Comparison of ENCODE assay signal across 15 cellular contexts in the genomic region with DNA sequence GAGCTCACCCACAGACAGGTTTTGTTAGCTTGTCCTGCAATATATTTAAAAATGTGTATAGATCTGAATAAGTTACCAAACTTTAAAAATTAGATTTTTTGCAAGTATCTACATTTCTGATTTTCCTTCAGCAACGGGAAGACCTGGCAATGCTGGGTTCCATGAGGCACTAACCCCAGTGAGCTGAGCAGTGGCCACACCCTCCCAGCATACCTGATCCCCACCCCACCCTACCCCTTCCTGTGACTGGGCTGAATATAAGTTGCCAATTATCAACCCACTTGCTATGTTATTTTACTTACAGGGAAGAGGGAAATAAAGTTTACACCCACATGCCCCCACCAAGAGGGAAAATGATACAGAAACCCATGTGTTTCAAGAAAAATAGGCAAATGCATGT.
A peak's percentile ranks its signal among the peaks of the same experiment; 100 is the strongest.
DNase-seq lines count a peak whose midpoint lies in the region; ATAC-seq and TF ChIP-seq lines count a peak whose summit lies in the region.
"Had no signal": no experiment of that assay in that cellular context is flagged by ENCODE, and none has a peak within 500 bp of the region (broad histone marks: within the 10 kb centered on the region; RNA-seq: fewer than 3 reads in every experiment).

No MANE protein-coding gene starts in this region.

- TF ChIP-seq CTCF in hepatocyte (IDR thresholded peaks at IDR 0.05; ENCODE audit: poor library complexity) (no peak), psoas muscle (IDR thresholded peaks at IDR 0.05) (no peak), spleen (IDR thresholded peaks at IDR 0.05 in 8 of 11, conservative IDR thresholded peaks at IDR 0.05 in 3 of 11) (no peak), breast epithelium (IDR thresholded peaks at IDR 0.05) (no peak)

- H3K4me1 Mint-ChIP-seq in activated naive CD4-positive, alpha-beta T cell treated with anti-CD3 and anti-CD28 coated beads, Interleukin-2, amount 10 ng/mL, durations not matched to agents 7 days and 5 days = no peaks in the 10 kb centered on the region

- no peaks in the 10 kb centered on the region for H3K9me2 ChIP-seq in hepatocyte (replicated peaks; ENCODE audit: insufficient read depth)

- H3K27me3 Mint-ChIP-seq in activated naive CD4-positive, alpha-beta T cell treated with anti-CD3 and anti-CD28 coated beads, Interleukin-2, amount 10 ng/mL, durations not matched to agents 7 days and 5 days = peaks cover 22% of the 10 kb centered on the region

- H3K4me1 ChIP-seq in hepatocyte (ENCODE audit: insufficient read depth) = peaks cover 17% of the 10 kb centered on the region
- peaks cover 46% of the 10 kb centered on the region for H3K4me1 ChIP-seq in psoas muscle
- peaks cover 0 to 47% (median 7%) of the 10 kb centered on the region in 6 donors for H3K4me1 ChIP-seq in spleen
- H3K4me1 ChIP-seq in breast epithelium = peaks cover 4 to 5% of the 10 kb centered on the region in 2 donors

- H3K27me3 ChIP-seq in hepatocyte (no peaks in the 10 kb centered on the region), psoas muscle (ENCODE audit: insufficient read depth in 3 of 3, low read length in 2 of 3) (no peaks in the 10 kb centered on the region), spleen (replicated peaks in 1 of 7) (peaks cover 0 to 13% (median 0%) of the 10 kb centered on the region in 7 donors), breast epithelium (no peaks in the 10 kb centered on the region)
- H3K27me3 ChIP-seq: BLaER1 treated with 17β-estradiol and CSF1 and Interleukin-3, amounts not matched to agents 10 nM and 100 nM had no signal

- no peak overlapping the region for H3K27ac Mint-ChIP-seq in activated naive CD4-positive, alpha-beta T cell treated with anti-CD3 and anti-CD28 coated beads, Interleukin-2, amount 10 ng/mL, durations not matched to agents 7 days and 5 days
- H3K27ac Mint-ChIP-seq: CD4-positive, CD25-positive, alpha-beta regulatory T cell; HFFc6 had no signal

- intact Hi-C loops in psoas muscle (cut with DNase I) = loop anchor here in 1 of 2 donors (5.0 kb wide), 1 partner anchor 70 kb away; the partner anchor contains the start of gene RALGAPA2
- intact Hi-C loops in spleen (cut with DNase I; ENCODE audit: low total_unique reads) = no loop called here
- intact Hi-C loops in breast epithelium (cut with DNase I; ENCODE audit: low total_unique reads) = loop anchor here (1.0 kb wide), 1 partner anchor 39 kb away; no protein-coding TSS in a partner anchor

- H3K9me3 ChIP-seq in hepatocyte (ENCODE audit: low read depth) (no peaks in the 10 kb centered on the region), psoas muscle (peaks cover 7% of the 10 kb centered on the region), spleen (peaks cover 0 to 11% (median 7%) of the 10 kb centered on the region in 8 donors), breast epithelium (no peaks in the 10 kb centered on the region)

- H3K79me2 ChIP-seq in hepatocyte = no peaks in the 10 kb centered on the region

- no peaks in the 10 kb centered on the region for H4K20me1 ChIP-seq in hepatocyte (ENCODE audit: insufficient read depth, poor library complexity, severe bottlenecking)
- H4K20me1 ChIP-seq: BLaER1 treated with 17β-estradiol and CSF1 and Interleukin-3, amounts not matched to agents 10 nM and 100 nM had no signal

- no peak overlapping the region for H2AFZ ChIP-seq in hepatocyte

- CTCF ChIA-PET in activated naive CD4-positive, alpha-beta T cell treated with anti-CD3 and anti-CD28 coated beads, Interleukin-2, amount 10 ng/mL, durations not matched to agents 7 days and 5 days (lab: Charles Lee) = no interaction called here

- H3K4me3 Mint-ChIP-seq in activated naive CD4-positive, alpha-beta T cell treated with anti-CD3 and anti-CD28 coated beads, Interleukin-2, amount 10 ng/mL, durations not matched to agents 7 days and 5 days = no peak overlapping the region
- H3K4me3 Mint-ChIP-seq: CD4-positive, CD25-positive, alpha-beta regulatory T cell; HFFc6 had no signal

- no peak for TF ChIP-seq POLR2A in spleen (IDR thresholded peaks at IDR 0.05)
- no peak for TF ChIP-seq POLR2A in breast epithelium (IDR thresholded peaks at IDR 0.05)

- peak overlapping the region; percentile 6 for H3K4me2 ChIP-seq in hepatocyte

- peaks cover 2% of the 10 kb centered on the region for H3K9me3 Mint-ChIP-seq in activated naive CD4-positive, alpha-beta T cell treated with anti-CD3 and anti-CD28 coated beads, Interleukin-2, amount 10 ng/mL, durations not matched to agents 7 days and 5 days

- no peak overlapping the region for H3K4me3 ChIP-seq in hepatocyte
- H3K4me3 ChIP-seq in psoas muscle = no peak overlapping the region
- H3K4me3 ChIP-seq in spleen = no peak overlapping the region
- no peak overlapping the region for H3K4me3 ChIP-seq in breast epithelium
- H3K4me3 ChIP-seq: BLaER1 treated with 17β-estradiol and CSF1 and Interleukin-3, amounts not matched to agents 10 nM and 100 nM had no signal

- DNase-seq in HuH-7 (ENCODE audit: low spot score) = peak; percentile 49
- DNase-seq in NCI-H82 (lab: John Stamatoyannopoulos, UW) = peak; percentile 75
- no peak for DNase-seq in hepatocyte (ENCODE audit: low spot score)
- DNase-seq in psoas muscle = no peak
- no peak for DNase-seq in activated naive CD4-positive, alpha-beta T cell treated with anti-CD3 and anti-CD28 coated beads, Interleukin-2, amount 10 ng/mL, durations not matched to agents 7 days and 5 days
- DNase-seq in stimulated activated CD8-positive, alpha-beta memory T cell treated with anti-CD3 and anti-CD28 coated beads, Interleukin-4, amount 100 ng/mL, for 48 hours = no peak
- no peak for DNase-seq in spleen
- no peak for DNase-seq in breast epithelium (ENCODE audit: low spot score in 2 of 2)
- DNase-seq: ACHN; CD4-positive, CD25-positive, alpha-beta regulatory T cell; DMS 273 treated with DMSO at 0.1 percent for 48 hours; HCEC 1CT; HFFc6 had no signal

- H3K36me3 ChIP-seq in hepatocyte (replicated peaks; ENCODE audit: insufficient read depth, low read depth) (no peaks in the 10 kb centered on the region), psoas muscle (ENCODE audit: insufficient read depth in 1 of 2, low read depth in 1 of 2) (no peaks in the 10 kb centered on the region), spleen (no peaks in the 10 kb centered on the region), breast epithelium (no peaks in the 10 kb centered on the region)

- no peaks in the 10 kb centered on the region for H3K36me3 Mint-ChIP-seq in activated naive CD4-positive, alpha-beta T cell treated with anti-CD3 and anti-CD28 coated beads, Interleukin-2, amount 10 ng/mL, durations not matched to agents 7 days and 5 days
- H3K36me3 Mint-ChIP-seq: CD4-positive, CD25-positive, alpha-beta regulatory T cell had no signal

- ATAC-seq in psoas muscle = no peak

- 36% methylated on average over 1 of the region's 1 CpG for WGBS in hepatocyte (ENCODE audit: low lambda C conversion rate, missing lambda C conversion rate)
- WGBS in psoas muscle, 3 donors = 14 to 28% (median 15%) methylated on average over 1 of the region's 1 CpG
- WGBS in spleen, 5 donors = 53 to 83% (median 74%) methylated on average over 1 of the region's 1 CpG

- H3K27ac ChIP-seq in hepatocyte = no peak overlapping the region
- H3K27ac ChIP-seq in psoas muscle = peak overlapping the region; percentile 87
- H3K27ac ChIP-seq in spleen = no peak overlapping the region
- no peak overlapping the region for H3K27ac ChIP-seq in breast epithelium
- H3K27ac ChIP-seq: HL-60 had no signal

Comparison
In these comparisons a context has a peak if more than half of its experiments do, and no peak if none do; other contexts are left out.
1. DNase-seq: peak in HuH-7 (single experiment) and NCI-H82 (single experiment); none in hepatocyte (single experiment), psoas muscle (0 of 2), activated naive CD4-positive, alpha-beta T cell treated with anti-CD3 and anti-CD28 coated beads, Interleukin-2, amount 10 ng/mL, durations not matched to agents 7 days and 5 days (single experiment), stimulated activated CD8-positive, alpha-beta memory T cell treated with anti-CD3 and anti-CD28 coated beads, Interleukin-4, amount 100 ng/mL, for 48 hours (single experiment), spleen (single experiment) and breast epithelium (0 of 2).